ENCODE assay signal across 9 cellular contexts in genomic region chr4:80301884-80302283, GRCh38. TPM values are rescaled to one million over a fixed set of nuclear protein-coding genes. Genes with fewer than 3 reads are reported as not detected.
"Had no signal": no experiment of that assay in that cellular context is flagged by ENCODE, and none has a peak within 500 bp of the region (broad histone marks: within the 10 kb centered on the region; RNA-seq: fewer than 3 reads in every experiment).

No MANE protein-coding gene starts in this region.

- H3K27ac Mint-ChIP-seq: IgD-negative memory B cell had no signal

- DNase-seq: IMR-90, KBM-7, KG1 had no signal

- H3K9ac ChIP-seq: KMS-11 had no signal

- FAIRE-seq: HepG2, HTR-8/SVneo had no signal

- H3K4me3 Mint-ChIP-seq: IgD-negative memory B cell had no signal

- H3K27ac ChIP-seq: HL-60, KMS-11 had no signal

- H3K4me2 ChIP-seq: KMS-11 had no signal

- ATAC-seq: HepG2 had no signal

- H3K4me1 Mint-ChIP-seq: IgD-negative memory B cell had no signal

RNA-seq across cellular contexts. Expression of gene CFAP299, which starts 33.6 kb away (rescaled TPM):
- total RNA-seq: HepG2, HT-29 had no signal
- polyA plus RNA-seq: HepG2, IgD-negative memory B cell had no signal

RNA-seq across cellular contexts. Expression of gene FGF5, which starts 35.4 kb away (rescaled TPM):
- total RNA-seq: HepG2, HT-29 had no signal
- polyA plus RNA-seq: HepG2, IgD-negative memory B cell had no signal
